In genomic region chr2:84217446-84217845, GRCh38 we compare ENCODE assay signal across 17 cellular contexts.
A peak's percentile ranks its signal among the peaks of the same experiment; 100 is the strongest.
DNase-seq lines count a peak whose midpoint lies in the region; ATAC-seq and TF ChIP-seq lines count a peak whose summit lies in the region.
"Had no signal": no experiment of that assay in that cellular context is flagged by ENCODE, and none has a peak within 500 bp of the region (broad histone marks: within the 10 kb centered on the region; RNA-seq: fewer than 3 reads in every experiment).

No MANE protein-coding gene starts in this region.

- H3K36me3 Mint-ChIP-seq in WTC11 (no peaks in the 10 kb centered on the region), neural progenitor cell (no peaks in the 10 kb centered on the region)
- no peaks in the 10 kb centered on the region for H3K36me3 Mint-ChIP-seq in activated naive CD8-positive, alpha-beta T cell treated with anti-CD3 and anti-CD28 coated beads for 36 hours
- H3K36me3 Mint-ChIP-seq: CD14-positive monocyte; CD8-positive, alpha-beta T cell had no signal

- H3K9ac ChIP-seq in Karpas-422 (ENCODE audit: low read length), result no peak overlapping the region
- H3K9ac ChIP-seq in neural progenitor cell, result no peak overlapping the region

- DNase-seq in NCI-H748 (lab: John Stamatoyannopoulos, UW; ENCODE audit: unreplicated experiment) (peak; percentile 23), NCI-H748 treated with DMSO at 0.1 percent for 48 hours (lab: John Stamatoyannopoulos, UW) (no peak), Karpas-422 (peak; percentile 22), WTC11 (ENCODE audit: low spot score) (no peak), neural progenitor cell (ENCODE audit: low spot score) (no peak)
- DNase-seq in activated CD4-positive, CD25-positive, alpha-beta regulatory T cell (lab: John Stamatoyannopoulos, UW), result no peak
- no peak for DNase-seq in activated naive CD8-positive, alpha-beta T cell treated with anti-CD3 and anti-CD28 coated beads for 36 hours
- DNase-seq: CD8-positive, alpha-beta T cell; COR-L47; DMS153; DMS79 treated with DMSO at 0.1 percent for 48 hours; EL; GDM1 had no signal

- H2AFZ ChIP-seq in Karpas-422 (ENCODE audit: low read length) (no peak overlapping the region), neural progenitor cell (replicated peaks) (peak overlapping the region; percentile 9)

- no peaks in the 10 kb centered on the region for H3F3A ChIP-seq in neural progenitor cell (ENCODE audit: low read depth)

- TF ChIP-seq CTCF in WTC11 (IDR thresholded peaks at IDR 0.05) (no peak), neural progenitor cell (IDR thresholded peaks at IDR 0.05) (no peak)

- no peak overlapping the region for H3K4me2 ChIP-seq in Karpas-422 (ENCODE audit: low read depth, low read length, poor library complexity, severe bottlenecking)
- H3K4me2 ChIP-seq in neural progenitor cell, result no peak overlapping the region

- no peaks in the 10 kb centered on the region for H3K9me3 ChIP-seq in Karpas-422 (ENCODE audit: low read length)
- no peaks in the 10 kb centered on the region for H3K9me3 ChIP-seq in neural progenitor cell (ENCODE audit: low read depth)

- H3K4me1 ChIP-seq in Karpas-422 (ENCODE audit: low read length) (peaks cover 5% of the 10 kb centered on the region), neural progenitor cell (no peaks in the 10 kb centered on the region)

- H3K79me2 ChIP-seq in Karpas-422 (ENCODE audit: low read length), result no peaks in the 10 kb centered on the region
- H3K79me2 ChIP-seq in neural progenitor cell (ENCODE audit: low read depth), result no peaks in the 10 kb centered on the region

- H3K36me3 ChIP-seq in Karpas-422 (ENCODE audit: insufficient read depth, low read length), result no peaks in the 10 kb centered on the region
- H3K36me3 ChIP-seq in neural progenitor cell, result no peaks in the 10 kb centered on the region

- no peak overlapping the region for H3K4me3 Mint-ChIP-seq in WTC11
- H3K4me3 Mint-ChIP-seq in neural progenitor cell, result no peak overlapping the region
- H3K4me3 Mint-ChIP-seq in activated naive CD8-positive, alpha-beta T cell treated with anti-CD3 and anti-CD28 coated beads for 36 hours, result no peak overlapping the region
- H3K4me3 Mint-ChIP-seq: CD14-positive monocyte; CD8-positive, alpha-beta T cell had no signal

- H3K9me3 Mint-ChIP-seq in WTC11 (no peaks in the 10 kb centered on the region), neural progenitor cell (no peaks in the 10 kb centered on the region)
- H3K9me3 Mint-ChIP-seq in activated naive CD8-positive, alpha-beta T cell treated with anti-CD3 and anti-CD28 coated beads for 36 hours, result no peaks in the 10 kb centered on the region
- H3K9me3 Mint-ChIP-seq: CD8-positive, alpha-beta T cell had no signal

- H3K27ac ChIP-seq in Karpas-422 (ENCODE audit: low read length), result no peak overlapping the region
- no peak overlapping the region for H3K27ac ChIP-seq in neural progenitor cell
- H3K27ac ChIP-seq: 22Rv1 had no signal

- H3K27ac Mint-ChIP-seq in WTC11 (no peak overlapping the region), neural progenitor cell (no peak overlapping the region)
- no peak overlapping the region for H3K27ac Mint-ChIP-seq in activated naive CD8-positive, alpha-beta T cell treated with anti-CD3 and anti-CD28 coated beads for 36 hours
- H3K27ac Mint-ChIP-seq: CD14-positive monocyte; CD8-positive, alpha-beta T cell had no signal

- H3K4me3 ChIP-seq in Karpas-422 (ENCODE audit: low read length) (no peak overlapping the region), neural progenitor cell (no peak overlapping the region)

- POLR2A ChIA-PET in WTC11 (lab: Charles Lee), result no interaction called here

- H3K4me1 Mint-ChIP-seq in WTC11 (peaks cover 32% of the 10 kb centered on the region), neural progenitor cell (peaks cover 12% of the 10 kb centered on the region)
- H3K4me1 Mint-ChIP-seq in activated naive CD8-positive, alpha-beta T cell treated with anti-CD3 and anti-CD28 coated beads for 36 hours, result no peaks in the 10 kb centered on the region
- H3K4me1 Mint-ChIP-seq: CD14-positive monocyte had no signal

- no peaks in the 10 kb centered on the region for H3K27me3 ChIP-seq in Karpas-422 (ENCODE audit: low read length)
- no peaks in the 10 kb centered on the region for H3K27me3 ChIP-seq in neural progenitor cell

- H4K20me1 ChIP-seq in Karpas-422 (ENCODE audit: insufficient read depth, low read depth, low read length), result no peaks in the 10 kb centered on the region
- no peaks in the 10 kb centered on the region for H4K20me1 ChIP-seq in neural progenitor cell (ENCODE audit: low read depth)

- no peaks in the 10 kb centered on the region for H3K9me2 ChIP-seq in Karpas-422 (replicated peaks; ENCODE audit: insufficient read depth, low read length)

- H3K27me3 Mint-ChIP-seq in WTC11 (ENCODE audit: low read depth) (no peaks in the 10 kb centered on the region; the same call in 1 of the 2 replicates), neural progenitor cell (ENCODE audit: insufficient read depth, low read depth) (peaks cover 4% of the 10 kb centered on the region)
- H3K27me3 Mint-ChIP-seq in activated naive CD8-positive, alpha-beta T cell treated with anti-CD3 and anti-CD28 coated beads for 36 hours, result peaks cover 8% of the 10 kb centered on the region

- CTCF ChIA-PET in WTC11 (lab: Charles Lee), result interaction anchor here (0.6 kb wide), 1 partner anchor 945 kb away, joined by 3 read pairs; no protein-coding TSS in a partner anchor

- peak; percentile 65 for ATAC-seq in WTC11
- ATAC-seq in HG03457 (IDR thresholded peaks at IDR 0.05; ENCODE audit: unreplicated experiment), result no peak
- ATAC-seq: CD8-positive, alpha-beta T cell; HCT116 had no signal

TF ChIP-seq in WTC11, 78 proteins besides CTCF, POLR2A, EP300 and RAD21:
- TF ChIP-seq ARID4B (CRISPR knock-in tag; IDR thresholded peaks at IDR 0.05; ENCODE audit: borderline replicate concordance) (no peak), IRF2 (CRISPR knock-in tag; IDR thresholded peaks at IDR 0.05; ENCODE audit: borderline replicate concordance, low read depth) (no peak), OVOL2 (CRISPR knock-in tag; IDR thresholded peaks at IDR 0.05; ENCODE audit: borderline replicate concordance) (no peak), MLX (CRISPR knock-in tag; IDR thresholded peaks at IDR 0.05) (no peak), ZNF423 (CRISPR knock-in tag; IDR thresholded peaks at IDR 0.05) (no peak), ZNF121 (CRISPR knock-in tag; IDR thresholded peaks at IDR 0.05) (no peak), SMAD3 (CRISPR knock-in tag; IDR thresholded peaks at IDR 0.05; ENCODE audit: borderline replicate concordance) (no peak), NFE2L1 (CRISPR knock-in tag; IDR thresholded peaks at IDR 0.05) (no peak)

Comparison
In these comparisons a context has a peak if more than half of its experiments do, and no peak if none do; other contexts are left out.
1. DNase-seq: peak in NCI-H748 (single experiment) and Karpas-422 (single experiment); none in NCI-H748 treated with DMSO at 0.1 percent for 48 hours (single experiment), WTC11 (single experiment), neural progenitor cell (single experiment), activated CD4-positive, CD25-positive, alpha-beta regulatory T cell (0 of 4) and activated naive CD8-positive, alpha-beta T cell treated with anti-CD3 and anti-CD28 coated beads for 36 hours (single experiment).